In the genomic region with DNA sequence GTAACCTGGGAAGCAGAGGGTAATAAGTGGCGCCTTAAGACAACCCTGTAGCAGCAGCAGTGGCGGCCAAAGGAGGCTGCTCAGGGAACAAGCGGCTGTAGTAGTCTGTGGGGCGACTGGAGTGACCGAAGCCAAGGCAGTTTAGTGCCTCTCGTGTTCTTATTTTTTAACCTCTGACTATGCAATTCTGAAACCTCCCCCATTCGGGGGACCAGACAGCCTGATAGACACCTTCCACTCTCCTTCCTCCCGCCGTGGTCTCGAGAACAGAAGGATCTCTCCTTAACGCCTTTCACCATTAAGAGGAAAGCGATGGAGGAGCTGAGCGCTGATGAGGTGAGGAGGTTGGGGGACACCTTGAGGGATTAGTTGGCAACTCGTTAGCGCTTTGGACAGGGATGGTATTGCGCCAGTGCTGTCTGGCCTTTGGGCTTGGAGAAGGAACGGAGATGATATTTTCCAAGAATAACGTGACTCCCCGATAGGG, we compare ENCODE assay signal across 1 cellular context.
A peak's percentile ranks its signal among the peaks of the same experiment; 100 is the strongest.
TF ChIP-seq lines count a peak whose summit lies in the region.

No MANE protein-coding gene starts in this region.

TF ChIP-seq in HEK293, 187 proteins besides CTCF, POLR2A, EP300 and RAD21 (continued from another document):
- TF ChIP-seq, protein P1, sequence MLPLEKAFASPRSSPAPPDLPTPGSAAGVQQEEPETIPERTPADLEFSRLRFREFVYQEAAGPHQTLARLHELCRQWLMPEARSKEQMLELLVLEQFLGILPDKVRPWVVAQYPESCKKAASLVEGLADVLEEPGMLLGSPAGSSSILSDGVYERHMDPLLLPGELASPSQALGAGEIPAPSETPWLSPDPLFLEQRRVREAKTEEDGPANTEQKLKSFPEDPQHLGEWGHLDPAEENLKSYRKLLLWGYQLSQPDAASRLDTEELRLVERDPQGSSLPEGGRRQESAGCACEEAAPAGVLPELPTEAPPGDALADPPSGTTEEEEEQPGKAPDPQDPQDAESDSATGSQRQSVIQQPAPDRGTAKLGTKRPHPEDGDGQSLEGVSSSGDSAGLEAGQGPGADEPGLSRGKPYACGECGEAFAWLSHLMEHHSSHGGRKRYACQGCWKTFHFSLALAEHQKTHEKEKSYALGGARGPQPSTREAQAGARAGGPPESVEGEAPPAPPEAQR (tag by site-specific recombination; IDR thresholded peaks at IDR 0.05): no peak
- TF ChIP-seq ZNF335 (tag by site-specific recombination; conservative IDR thresholded peaks at IDR 0.05): peak; percentile 60; the same call in 1 of the 2 replicates
- TF ChIP-seq, protein P2, sequence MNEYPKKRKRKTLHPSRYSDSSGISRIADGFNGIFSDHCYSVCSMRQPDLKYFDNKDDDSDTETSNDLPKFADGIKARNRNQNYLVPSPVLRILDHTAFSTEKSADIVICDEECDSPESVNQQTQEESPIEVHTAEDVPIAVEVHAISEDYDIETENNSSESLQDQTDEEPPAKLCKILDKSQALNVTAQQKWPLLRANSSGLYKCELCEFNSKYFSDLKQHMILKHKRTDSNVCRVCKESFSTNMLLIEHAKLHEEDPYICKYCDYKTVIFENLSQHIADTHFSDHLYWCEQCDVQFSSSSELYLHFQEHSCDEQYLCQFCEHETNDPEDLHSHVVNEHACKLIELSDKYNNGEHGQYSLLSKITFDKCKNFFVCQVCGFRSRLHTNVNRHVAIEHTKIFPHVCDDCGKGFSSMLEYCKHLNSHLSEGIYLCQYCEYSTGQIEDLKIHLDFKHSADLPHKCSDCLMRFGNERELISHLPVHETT (tag by site-specific recombination; IDR thresholded peaks at IDR 0.05): peak; percentile 19; the same call in 1 of the 2 replicates
- TF ChIP-seq, protein P3, sequence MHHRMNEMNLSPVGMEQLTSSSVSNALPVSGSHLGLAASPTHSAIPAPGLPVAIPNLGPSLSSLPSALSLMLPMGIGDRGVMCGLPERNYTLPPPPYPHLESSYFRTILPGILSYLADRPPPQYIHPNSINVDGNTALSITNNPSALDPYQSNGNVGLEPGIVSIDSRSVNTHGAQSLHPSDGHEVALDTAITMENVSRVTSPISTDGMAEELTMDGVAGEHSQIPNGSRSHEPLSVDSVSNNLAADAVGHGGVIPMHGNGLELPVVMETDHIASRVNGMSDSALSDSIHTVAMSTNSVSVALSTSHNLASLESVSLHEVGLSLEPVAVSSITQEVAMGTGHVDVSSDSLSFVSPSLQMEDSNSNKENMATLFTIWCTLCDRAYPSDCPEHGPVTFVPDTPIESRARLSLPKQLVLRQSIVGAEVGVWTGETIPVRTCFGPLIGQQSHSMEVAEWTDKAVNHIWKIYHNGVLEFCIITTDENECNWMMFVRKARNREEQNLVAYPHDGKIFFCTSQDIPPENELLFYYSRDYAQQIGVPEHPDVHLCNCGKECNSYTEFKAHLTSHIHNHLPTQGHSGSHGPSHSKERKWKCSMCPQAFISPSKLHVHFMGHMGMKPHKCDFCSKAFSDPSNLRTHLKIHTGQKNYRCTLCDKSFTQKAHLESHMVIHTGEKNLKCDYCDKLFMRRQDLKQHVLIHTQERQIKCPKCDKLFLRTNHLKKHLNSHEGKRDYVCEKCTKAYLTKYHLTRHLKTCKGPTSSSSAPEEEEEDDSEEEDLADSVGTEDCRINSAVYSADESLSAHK (tag by site-specific recombination; IDR thresholded peaks at IDR 0.05): no peak
- no peak for TF ChIP-seq ZNF169 (tag by site-specific recombination; IDR thresholded peaks at IDR 0.05)
- no peak for TF ChIP-seq WT1 (tag by site-specific recombination; IDR thresholded peaks at IDR 0.05)
